ENCODE assay signal across 17 cellular contexts in genomic region chr20:32638848-32639247, GRCh38. TPM values are rescaled to one million over a fixed set of nuclear protein-coding genes. Genes with fewer than 3 reads are reported as not detected.
A peak's percentile ranks its signal among the peaks of the same experiment; 100 is the strongest.
DNase-seq lines count a peak whose midpoint lies in the region; ATAC-seq and TF ChIP-seq lines count a peak whose summit lies in the region.
"Had no signal": no experiment of that assay in that cellular context is flagged by ENCODE, and none has a peak within 500 bp of the region (broad histone marks: within the 10 kb centered on the region; RNA-seq: fewer than 3 reads in every experiment).

No MANE protein-coding gene starts in this region.

- POLR2A ChIA-PET in A673 (lab: Charles Lee; ENCODE audit: low non-redundant PET): no interaction called here
- POLR2A ChIA-PET in SK-N-SH (lab: Yijun Ruan, JAX): no interaction called here
- POLR2A ChIA-PET in OCI-LY7 (lab: Charles Lee): interaction anchor here (0.5 to 0.7 kb wide), 3 partner anchors 10 to 780 kb away, joined by 3 to 4 read pairs (median 3); no protein-coding TSS in a partner anchor

- no peaks in the 10 kb centered on the region for H3K27me3 ChIP-seq in A673 (replicated peaks; ENCODE audit: insufficient read depth, low read depth, low read length, poor library complexity)
- 0 out of 2 replicates have a peak, but pooled peaks cover 17% of the 10 kb centered on the region for H3K27me3 ChIP-seq in SK-N-SH (ENCODE audit: insufficient read depth)

- BruUV-seq in A673 (replicated peaks; lab: Mats Ljungman, UMichigan): no TSS peak
- no TSS peak for BruUV-seq in OCI-LY7 (replicated peaks; lab: Mats Ljungman, UMichigan)

- no peak for TF ChIP-seq RAD21 in SK-N-SH (IDR thresholded peaks at IDR 0.05; ENCODE audit: low read length)

- no peaks in the 10 kb centered on the region for H3K4me1 ChIP-seq in A673 (ENCODE audit: insufficient read depth, low read length, poor library complexity, severe bottlenecking)
- peaks cover 0 to 26% of the 10 kb centered on the region in 2 experiments; a peak in 1 of 4 replicates for H3K4me1 ChIP-seq in SK-N-SH (ENCODE audit: control insufficient read depth in 1 of 2, insufficient read depth in 2 of 2, low read depth in 1 of 2, low read length in 1 of 2)
- no peaks in the 10 kb centered on the region for H3K4me1 ChIP-seq in OCI-LY7 (ENCODE audit: insufficient read depth, low read length, poor library complexity, severe bottlenecking)

- no peaks in the 10 kb centered on the region for H3K79me2 ChIP-seq in SK-N-SH (ENCODE audit: insufficient read depth)
- no peaks in the 10 kb centered on the region for H3K79me2 ChIP-seq in OCI-LY7 (ENCODE audit: insufficient read depth, low read depth, low read length)

- H3K4me3 ChIP-seq in A673 (ENCODE audit: low read depth, low read length, poor library complexity, severe bottlenecking) (no peak overlapping the region), SK-N-SH (ENCODE audit: low read depth in 2 of 2, low read length in 1 of 2) (no peak overlapping the region), fibroblast of villous mesenchyme (ENCODE audit: low read depth, low read length) (no peak overlapping the region), OCI-LY7 (ENCODE audit: low read depth, low read length, poor library complexity, severe bottlenecking) (no peak overlapping the region)
- H3K4me3 ChIP-seq: esophagus muscularis mucosa had no signal

- peak; percentile 17 for DNase-seq in A673 (ENCODE audit: low spot score)
- DNase-seq in HPDE6-E6E7 (ENCODE audit: extremely low spot score): peak; percentile 98
- peak; percentile 81 for DNase-seq in SK-N-SH
- no peak for DNase-seq in fibroblast of villous mesenchyme (ENCODE audit: low read depth)
- no peak for DNase-seq in GF-D8 (lab: John Stamatoyannopoulos, UW)
- DNase-seq in OCI-LY7 (ENCODE audit: low spot score): no peak
- DNase-seq: activated CD4-positive, alpha-beta memory T cell treated with anti-CD3 and anti-CD28 coated beads, Interleukin-2, amount 10 ng/mL, durations not matched to agents 7 days and 5 days; activated effector memory CD4-positive, alpha-beta T cell treated with Interleukin-2 at 50 U/mL for 16 hours; DMS79; NCI-H2171 treated with DMSO at 0.1 percent for 48 hours; PC-3; stimulated activated CD4-positive, alpha-beta T cell treated with anti-CD3 and anti-CD28 coated beads, Interleukin-4, amount 100 ng/mL, for 1 hour; stimulated activated naive CD4-positive, alpha-beta T cell treated with Interleukin-2 at 50 U/mL for 16 hours; T-helper 9 cell had no signal

- H3K36me3 ChIP-seq in A673 (ENCODE audit: insufficient read depth, low read length, poor library complexity, severe bottlenecking) (no peaks in the 10 kb centered on the region), SK-N-SH (replicated peaks in 1 of 2; ENCODE audit: control insufficient read depth in 1 of 2, insufficient read depth in 2 of 2, low read length in 1 of 2) (no peaks in the 10 kb centered on the region), OCI-LY7 (ENCODE audit: insufficient read depth, low read length) (no peaks in the 10 kb centered on the region)
- H3K36me3 ChIP-seq: esophagus muscularis mucosa had no signal

- H2AFZ ChIP-seq in SK-N-SH (ENCODE audit: low read depth) (no peak overlapping the region), OCI-LY7 (ENCODE audit: low read length) (no peak overlapping the region)

- H3F3A ChIP-seq in SK-N-SH (replicated peaks; ENCODE audit: insufficient read depth): no peaks in the 10 kb centered on the region

- intact Hi-C loops in A673 (cut with micrococcal nuclease; ENCODE audit: unreplicated experiment) (no loop called here), OCI-LY7 (cut with micrococcal nuclease; ENCODE audit: unreplicated experiment) (no loop called here)

- no peaks in the 10 kb centered on the region for H3K9me3 ChIP-seq in A673 (ENCODE audit: low read depth, low read length, poor library complexity, severe bottlenecking)
- H3K9me3 ChIP-seq in SK-N-SH: no peaks in the 10 kb centered on the region
- H3K9me3 ChIP-seq in OCI-LY7 (ENCODE audit: low read length): no peaks in the 10 kb centered on the region
- H3K9me3 ChIP-seq: esophagus muscularis mucosa had no signal

- 57% methylated on average over 4 of the region's 7 CpGs for WGBS in SK-N-SH (ENCODE audit: low lambda C conversion rate)

- TF ChIP-seq CTCF in A673 (conservative IDR thresholded peaks at IDR 0.05; ENCODE audit: low read depth, low read length) (no peak), SK-N-SH (IDR thresholded peaks at IDR 0.05) (no peak), fibroblast of villous mesenchyme (IDR thresholded peaks at IDR 0.05; ENCODE audit: insufficient read depth, low read depth, low read length) (peak; percentile 14), OCI-LY7 (conservative IDR thresholded peaks at IDR 0.05; ENCODE audit: low read length) (no peak)

- H3K9me2 ChIP-seq in SK-N-SH (no peaks in the 10 kb centered on the region), OCI-LY7 (ENCODE audit: insufficient read depth, low read length) (no peaks in the 10 kb centered on the region)

- ATAC-seq in HG03175 (IDR thresholded peaks at IDR 0.05; ENCODE audit: unreplicated experiment) (no peak), HG03108 (IDR thresholded peaks at IDR 0.05; ENCODE audit: unreplicated experiment) (no peak)
- ATAC-seq: PC-3 had no signal

- H3K9ac ChIP-seq in SK-N-SH: no peak overlapping the region

- no peak for TF ChIP-seq EP300 in SK-N-SH (IDR thresholded peaks at IDR 0.05; ENCODE audit: borderline replicate concordance in 1 of 2, low read depth in 1 of 2, low read length in 1 of 2)

- H3K27ac ChIP-seq in A673 (ENCODE audit: low read depth, low read length, poor library complexity, severe bottlenecking) (no peak overlapping the region), SK-N-SH (ENCODE audit: low read depth in 2 of 2, low read length in 1 of 2) (peak overlapping the region in 1 of 2 experiments; percentile 35; a peak in 1 of 4 replicates), OCI-LY7 (ENCODE audit: low read depth, low read length, poor library complexity, severe bottlenecking) (no peak overlapping the region)
- H3K27ac ChIP-seq: esophagus muscularis mucosa had no signal

- H4K20me1 ChIP-seq in SK-N-SH (ENCODE audit: insufficient read depth) (no peaks in the 10 kb centered on the region), OCI-LY7 (ENCODE audit: insufficient read depth, low read length) (no peaks in the 10 kb centered on the region)

- H3K4me2 ChIP-seq in SK-N-SH: no peak overlapping the region
- H3K4me2 ChIP-seq in OCI-LY7 (ENCODE audit: low read length): no peak overlapping the region

- CTCF ChIA-PET in A673 (lab: Charles Lee) (no interaction called here), SK-N-SH (lab: Yijun Ruan, JAX) (interaction anchor here (0.9 to 3.8 kb wide), 6 partner anchors 9 to 117 kb away, joined by 3 to 24 read pairs (median 6); no protein-coding TSS in a partner anchor), OCI-LY7 (lab: Charles Lee; ENCODE audit: unreplicated experiment) (no interaction called here)

TF ChIP-seq in SK-N-SH, 30 proteins besides CTCF, POLR2A, EP300 and RAD21:
- no peak for TF ChIP-seq FOXM1 (IDR thresholded peaks at IDR 0.05; ENCODE audit: low read depth)
- no peak for TF ChIP-seq TEAD4 (IDR thresholded peaks at IDR 0.05; ENCODE audit: borderline replicate concordance, insufficient read depth)
- TF ChIP-seq FOSL2 (IDR thresholded peaks at IDR 0.05; ENCODE audit: borderline replicate concordance, low read depth): no peak
- 0 out of 2 replicates have a peak, but pooled peaks have one; percentile 20 for TF ChIP-seq RCOR1 (IDR thresholded peaks at IDR 0.05; ENCODE audit: low read length)
- TF ChIP-seq TAF1 (IDR thresholded peaks at IDR 0.05; ENCODE audit: borderline replicate concordance, low read depth, low read length): no peak
- no peak for TF ChIP-seq POLR2AphosphoS5 (IDR thresholded peaks at IDR 0.05; ENCODE audit: low read depth, low read length)
- TF ChIP-seq SMC3 (IDR thresholded peaks at IDR 0.05; ENCODE audit: low read depth, low read length): peak; percentile 6; the same call in 1 of the 2 replicates
TF ChIP-seq in SK-N-SH: peak in this region for 2.

RNA-seq across cellular contexts. Expression of gene C20orf203, which starts 34.9 kb away (rescaled TPM):
- total RNA-seq in A673 (2021) (not detected in 2 replicates), fibroblast of villous mesenchyme (not detected in 2 replicates), OCI-LY7 (2022) (1.3 and 1.4 TPM in 2 replicates)
- polyA plus RNA-seq in SK-N-SH (2012; rRNA removed): not detected in 2 replicates
- not detected in 2 replicates for polyA plus RNA-seq in SK-N-SH (2012; cell fraction: cytosol; rRNA removed)
- 0.01 and 0.04 TPM in 2 replicates for polyA plus RNA-seq in SK-N-SH (2012; cell fraction: nucleus; rRNA removed)
- 0.47 and 0.70 TPM in 2 replicates for total RNA-seq in OCI-LY7 (2014; rRNA removed; shearing (Covaris generic))
- total RNA-seq: PC-3 had no signal

RNA-seq across cellular contexts. Expression of gene NOL4L, which starts 53.7 kb away (rescaled TPM):
- total RNA-seq in A673 (2021) (1.4 and 3.2 TPM in 2 replicates), fibroblast of villous mesenchyme (9.9 and 10.6 TPM in 2 replicates), OCI-LY7 (2022) (3.3 and 3.9 TPM in 2 replicates)
- polyA plus RNA-seq in SK-N-SH (2012; rRNA removed): 10.4 and 14.3 TPM in 2 replicates
- 8.7 and 10.6 TPM in 2 replicates for polyA plus RNA-seq in SK-N-SH (2012; cell fraction: cytosol; rRNA removed)
- 35.9 and 37.2 TPM in 2 replicates for polyA plus RNA-seq in SK-N-SH (2012; cell fraction: nucleus; rRNA removed)
- total RNA-seq in OCI-LY7 (2014; rRNA removed; shearing (Covaris generic)): 1.5 and 4.2 TPM in 2 replicates

Comparison
In these comparisons a context has a peak if more than half of its experiments do, and no peak if none do; other contexts are left out.
1. DNase-seq: peak in A673 (single experiment), HPDE6-E6E7 (single experiment) and SK-N-SH (single experiment); none in fibroblast of villous mesenchyme (single experiment), GF-D8 (single experiment) and OCI-LY7 (single experiment).